In genomic region chrX:12690646-12691045, GRCh38 we compare ENCODE assay signal across 15 cellular contexts.
A peak's percentile ranks its signal among the peaks of the same experiment; 100 is the strongest.
DNase-seq lines count a peak whose midpoint lies in the region; ATAC-seq and TF ChIP-seq lines count a peak whose summit lies in the region.
"Had no signal": no experiment of that assay in that cellular context is flagged by ENCODE, and none has a peak within 500 bp of the region (broad histone marks: within the 10 kb centered on the region; RNA-seq: fewer than 3 reads in every experiment).

No MANE protein-coding gene starts in this region.

- WGBS in upper lobe of left lung, 2 donors = 63 to 95% methylated on average over 3 of the region's 3 CpGs

- TF ChIP-seq CTCF in upper lobe of left lung (IDR thresholded peaks at IDR 0.05) = no peak

- no peak for TF ChIP-seq EP300 in upper lobe of left lung (IDR thresholded peaks at IDR 0.05)

- H3K9me3 ChIP-seq in upper lobe of left lung = no peaks in the 10 kb centered on the region
- H3K9me3 ChIP-seq: Caco-2 had no signal

- ATAC-seq in upper lobe of left lung (ENCODE audit: low FRiP score in 2 of 2) (no peak), HG02759 (IDR thresholded peaks at IDR 0.05; ENCODE audit: unreplicated experiment) (no peak)
- ATAC-seq: CD8-positive, alpha-beta T cell had no signal

- no peaks in the 10 kb centered on the region for H3K4me1 ChIP-seq in upper lobe of left lung
- H3K4me1 ChIP-seq: BLaER1 treated with 17β-estradiol and CSF1 and Interleukin-3, amounts not matched to agents 10 nM and 100 nM; Caco-2 had no signal

- TF ChIP-seq POLR2A in upper lobe of left lung (IDR thresholded peaks at IDR 0.05) = no peak

- H3K4me3 ChIP-seq in upper lobe of left lung = no peak overlapping the region
- H3K4me3 ChIP-seq: BLaER1 treated with 17β-estradiol and CSF1 and Interleukin-3, amounts not matched to agents 10 nM and 100 nM had no signal

- no peaks in the 10 kb centered on the region for H3K36me3 ChIP-seq in upper lobe of left lung
- H3K36me3 ChIP-seq: BLaER1 treated with 17β-estradiol and CSF1 and Interleukin-3, amounts not matched to agents 10 nM and 100 nM had no signal

- peak in 31 of 42 donors; percentile 2 to 74 (median 34) for DNase-seq in head of caudate nucleus
- no peak for DNase-seq in upper lobe of left lung
- no peak for DNase-seq in activated CD8-positive, alpha-beta memory T cell treated with anti-CD3 and anti-CD28 coated beads for 24 hours
- DNase-seq: 8988T; ACHN; Caco-2; Calu3; CD4-positive, alpha-beta T cell; CD8-positive, alpha-beta T cell; DMS79 treated with DMSO at 0.1 percent for 48 hours; GF-D8 had no signal

- intact Hi-C loops in head of caudate nucleus (cut with DNase I) = no loop called here

- H3K27ac ChIP-seq in angular gyrus (ENCODE audit: low read depth, low read length) (peak overlapping the region; percentile 10), upper lobe of left lung (no peak overlapping the region)
- H3K27ac ChIP-seq: BLaER1 treated with 17β-estradiol and CSF1 and Interleukin-3, amounts not matched to agents 10 nM and 100 nM; C4-2B had no signal

- no peaks in the 10 kb centered on the region for H3K27me3 ChIP-seq in upper lobe of left lung

Comparison
In these comparisons a context has a peak if more than half of its experiments do, and no peak if none do; other contexts are left out.
1. DNase-seq: peak in head of caudate nucleus (31 of 42); none in upper lobe of left lung (0 of 2) and activated CD8-positive, alpha-beta memory T cell treated with anti-CD3 and anti-CD28 coated beads for 24 hours (single experiment).